24 cellular contexts compared by ENCODE assay signal in the genomic region with DNA sequence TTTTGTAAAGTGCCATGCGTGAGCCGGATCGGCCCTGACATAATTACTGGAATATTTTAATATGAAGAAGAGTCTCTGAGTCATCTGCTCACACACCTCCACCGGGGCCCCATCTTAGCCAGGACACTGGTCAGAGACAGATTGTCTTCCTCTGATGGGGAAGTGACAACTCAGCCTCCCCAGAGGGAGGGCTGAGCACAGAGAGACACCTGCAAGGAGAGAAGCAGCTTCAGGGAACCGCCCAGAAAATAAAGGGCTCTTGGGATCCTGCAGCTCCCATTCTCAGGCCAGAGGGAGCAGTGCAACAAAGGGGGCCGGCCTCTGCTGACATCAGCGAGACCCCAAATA.
A peak's percentile ranks its signal among the peaks of the same experiment; 100 is the strongest.
DNase-seq lines count a peak whose midpoint lies in the region; ATAC-seq, FAIRE-seq and TF ChIP-seq lines count a peak whose summit lies in the region.
"Had no signal": no experiment of that assay in that cellular context is flagged by ENCODE, and none has a peak within 500 bp of the region (broad histone marks: within the 10 kb centered on the region; RNA-seq: fewer than 3 reads in every experiment).

No MANE protein-coding gene starts in this region.

- H3K79me1 ChIP-seq in H1 (ENCODE audit: low read depth, low read length): no peaks in the 10 kb centered on the region

- H3K4me1 ChIP-seq in H1 (replicated peaks in 1 of 4; ENCODE audit: control insufficient read depth in 3 of 4, insufficient read depth in 4 of 4, low read length in 3 of 4): peaks cover 0 to 8% (median 2%) of the 10 kb centered on the region in 4 experiments; a peak in 4 of 7 replicates
- H3K4me1 ChIP-seq in sigmoid colon: no peaks in the 10 kb centered on the region

- H2BK15ac ChIP-seq in H1 (ENCODE audit: low read length): no peak overlapping the region

- no peak for TF ChIP-seq EP300 in H1 (IDR thresholded peaks at IDR 0.05; ENCODE audit: borderline replicate concordance in 1 of 2, low read depth in 2 of 2, low read length in 2 of 2)
- no peak for TF ChIP-seq EP300 in sigmoid colon (IDR thresholded peaks at IDR 0.05)

- no peak overlapping the region for H3K18ac ChIP-seq in H1 (ENCODE audit: extremely low read depth, low read length)

- no peaks in the 10 kb centered on the region for H3K36me3 ChIP-seq in H1 (ENCODE audit: control insufficient read depth in 2 of 4, insufficient read depth in 4 of 4, low read length in 3 of 4)
- H3K36me3 ChIP-seq in sigmoid colon: no peaks in the 10 kb centered on the region
- H3K36me3 ChIP-seq: WERI-Rb-1 had no signal

- H3K27me3 ChIP-seq in H1 (replicated peaks in 1 of 4; ENCODE audit: control insufficient read depth in 3 of 4, extremely low read depth in 1 of 4, insufficient read depth in 3 of 4, low read length in 3 of 4) (no peaks in the 10 kb centered on the region), sigmoid colon (no peaks in the 10 kb centered on the region)

- no peak for TF ChIP-seq RAD21 in H1 (IDR thresholded peaks at IDR 0.05 in 1 of 2, conservative IDR thresholded peaks at IDR 0.05 in 1 of 2; ENCODE audit: low read depth in 2 of 2, low read length in 2 of 2)

- 80% methylated on average over 7 of the region's 7 CpGs; no CpG with 5 or more reads in 1 of the 2 experiments for WGBS in H1 (ENCODE audit: extremely low coverage in 1 of 2, insufficient coverage in 1 of 2, insufficient read length in 1 of 2, insufficient replicate concordance in 2 of 2, low coverage in 1 of 2, low lambda C conversion rate in 2 of 2, missing lambda C conversion rate in 1 of 2), 2 experiments
- 55 to 61% methylated on average over 7 of the region's 7 CpGs for WGBS in sigmoid colon, 2 donors

- H4K91ac ChIP-seq in H1 (replicated peaks; ENCODE audit: insufficient read length, low read length): no peak overlapping the region

- no peak overlapping the region for H3K56ac ChIP-seq in H1 (replicated peaks; ENCODE audit: insufficient read length, low read depth, low read length)

- POLR2A ChIA-PET in H1 (lab: Charles Lee; ENCODE audit: partially characterized antibody) (no interaction called here), GM10248 (lab: Yijun Ruan, JAX) (no interaction called here)

- CTCF ChIA-PET in H1 (lab: Charles Lee; ENCODE audit: partially characterized antibody): interaction anchor here (1.0 to 2.4 kb wide), 5 partner anchors 8 to 96 kb away, joined by 3 to 13 read pairs (median 3); no protein-coding TSS in a partner anchor
- CTCF ChIA-PET in GM10248 (lab: Yijun Ruan, JAX): interaction anchor here (1.3 kb wide), 1 partner anchor 433 kb away, joined by 4 read pairs; no protein-coding TSS in a partner anchor

- no peak overlapping the region for H3K4me3 ChIP-seq in H1 (ENCODE audit: extremely low read depth in 1 of 4, insufficient read depth in 2 of 4, low read depth in 3 of 4, low read length in 4 of 4)
- H3K4me3 ChIP-seq in sigmoid colon: no peak overlapping the region

- no peaks in the 10 kb centered on the region for H3K79me2 ChIP-seq in H1 (ENCODE audit: control insufficient read depth in 1 of 2, insufficient read depth in 2 of 2, low read length in 2 of 2)

- no peak overlapping the region for H2BK5ac ChIP-seq in H1 (ENCODE audit: low read depth, low read length)

- FAIRE-seq in H1 (lab: Jason Lieb, UNC) (no peak), GM12892 (lab: Jason Lieb, UNC) (no peak)
- FAIRE-seq: endometrium, islet of Langerhans had no signal

- no peak overlapping the region for H3K4me2 ChIP-seq in H1 (ENCODE audit: insufficient read depth in 1 of 2, low read depth in 2 of 2, low read length in 2 of 2)

- H3K9ac ChIP-seq in H1 (replicated peaks in 1 of 4; ENCODE audit: extremely low read depth in 1 of 4, low read depth in 3 of 4, low read length in 3 of 4): no peak overlapping the region

- H3K27ac ChIP-seq in H1 (ENCODE audit: low read depth, low read length): no peak overlapping the region
- no peak overlapping the region for H3K27ac ChIP-seq in sigmoid colon
- H3K27ac ChIP-seq: WERI-Rb-1 had no signal

- 0 out of 2 replicates have a peak overlapping the region, but pooled peaks have one; percentile 58 for H2AFZ ChIP-seq in H1 (ENCODE audit: low read length)

- no peak overlapping the region for H3K4ac ChIP-seq in H1 (replicated peaks; ENCODE audit: insufficient read length, low read depth, low read length)

- H2BK120ac ChIP-seq in H1 (replicated peaks; ENCODE audit: low read depth, low read length): no peak overlapping the region

- intact Hi-C loops in sigmoid colon (cut with DNase I): no loop called here

- H4K20me1 ChIP-seq in H1 (replicated peaks in 1 of 2; ENCODE audit: control insufficient read depth in 1 of 2, insufficient read depth in 2 of 2, low read length in 2 of 2): no peaks in the 10 kb centered on the region

- no peak overlapping the region for H2AK5ac ChIP-seq in H1 (ENCODE audit: low read depth, low read length)

- H2BK20ac ChIP-seq in H1 (ENCODE audit: low read length): no peak overlapping the region

- DNase-seq in H1 (ENCODE audit: low read depth in 1 of 2, low spot score in 2 of 2): no peak
- peak; percentile 26 for DNase-seq in sigmoid colon
- no peak for DNase-seq in GM12892 (ENCODE audit: insufficient read length)
- DNase-seq in GM10248 (ENCODE audit: extremely low spot score): no peak
- DNase-seq: activated naive CD4-positive, alpha-beta T cell treated with anti-CD3 and anti-CD28 coated beads, Interleukin-2, amount 10 ng/mL, durations not matched to agents 7 days and 5 days; aorta; CD4-positive, alpha-beta T cell; dermis blood vessel endothelial cell; DMS 273 treated with DMSO at 0.1 percent for 48 hours; KG1; left ventricle myocardium superior; midbrain; MM.1S; NCI-H1417 treated with DMSO at 0.1 percent for 48 hours; NCI-H2171 treated with DMSO at 0.1 percent for 48 hours; WERI-Rb-1 had no signal

- H3K9me3 ChIP-seq in H1 (ENCODE audit: insufficient read depth in 2 of 2, low read depth in 1 of 2, low read length in 1 of 2): peaks cover 0 to 6% of the 10 kb centered on the region in 2 experiments; a peak in 2 of 4 replicates
- no peaks in the 10 kb centered on the region for H3K9me3 ChIP-seq in sigmoid colon

- no peak for TF ChIP-seq CTCF in H1 (IDR thresholded peaks at IDR 0.05; ENCODE audit: control extremely low read depth in 1 of 3, insufficient read depth in 1 of 3, low read depth in 1 of 3, low read length in 3 of 3)
- no peak for TF ChIP-seq CTCF in sigmoid colon (IDR thresholded peaks at IDR 0.05)
- no peak for TF ChIP-seq CTCF in GM10248 (IDR thresholded peaks at IDR 0.05; ENCODE audit: control extremely low read depth, extremely low read depth, low read depth, missing control alignments)

- no peak for TF ChIP-seq POLR2A in H1 (IDR thresholded peaks at IDR 0.05; ENCODE audit: control extremely low read depth in 1 of 2, low read depth in 2 of 2, low read length in 2 of 2)
- TF ChIP-seq POLR2A in sigmoid colon (IDR thresholded peaks at IDR 0.05): no peak
- no peak for TF ChIP-seq POLR2A in GM12892 (IDR thresholded peaks at IDR 0.05; ENCODE audit: low read depth, low read length)

- H4K5ac ChIP-seq in H1 (ENCODE audit: insufficient read length, low read depth, low read length): no peak overlapping the region

- no peak overlapping the region for H3K23ac ChIP-seq in H1 (ENCODE audit: insufficient read length)

- no peak overlapping the region for H3K14ac ChIP-seq in H1 (ENCODE audit: insufficient read length)

- H4K8ac ChIP-seq in H1 (ENCODE audit: extremely low read depth, insufficient read depth, low read length): no peak overlapping the region

- no peaks in the 10 kb centered on the region for H3K23me2 ChIP-seq in H1 (ENCODE audit: low read depth, low read length)

- ATAC-seq in GM21360 (IDR thresholded peaks at IDR 0.05; ENCODE audit: unreplicated experiment): peak; percentile 33
- peak; percentile 47 for ATAC-seq in HG03103 (IDR thresholded peaks at IDR 0.05; ENCODE audit: low read depth, unreplicated experiment)
- no peak for ATAC-seq in HG03039 (IDR thresholded peaks at IDR 0.05; ENCODE audit: unreplicated experiment)
- ATAC-seq: left ventricle myocardium superior; natural killer cell treated with Interleukin-12 subunit alpha and Interleukin-12 subunit beta and Interleukin-15 and Interleukin-18, amount 100 ng/mL, for 72 hours; sciatic nerve; SK-N-SH treated with all-trans-retinoic acid at 6 μM for 48 hours had no signal

- no peak overlapping the region for H2BK12ac ChIP-seq in H1 (ENCODE audit: low read depth, low read length)

TF ChIP-seq in H1, 55 proteins besides CTCF, POLR2A, EP300 and RAD21:
- TF ChIP-seq TAF1 (IDR thresholded peaks at IDR 0.05; ENCODE audit: low read depth, low read length): no peak
